9 cellular contexts compared by ENCODE assay signal in genomic region chr12:12839886-12840285, GRCh38. TPM values are rescaled to one million over a fixed set of nuclear protein-coding genes. Genes with fewer than 3 reads are reported as not detected.
A peak's percentile ranks its signal among the peaks of the same experiment; 100 is the strongest.
DNase-seq lines count a peak whose midpoint lies in the region; ATAC-seq and TF ChIP-seq lines count a peak whose summit lies in the region.
"Had no signal": no experiment of that assay in that cellular context is flagged by ENCODE, and none has a peak within 500 bp of the region (broad histone marks: within the 10 kb centered on the region; RNA-seq: fewer than 3 reads in every experiment).

No MANE protein-coding gene starts in this region.

- intact Hi-C loops in upper lobe of right lung (cut with DNase I) = loop anchor here (5.0 kb wide), 1 partner anchor 142 kb away; no protein-coding TSS in a partner anchor

- no peaks in the 10 kb centered on the region for H3K36me3 ChIP-seq in upper lobe of right lung

- TF ChIP-seq CTCF in upper lobe of right lung (IDR thresholded peaks at IDR 0.05) = no peak

- H3K4me3 Mint-ChIP-seq in activated naive CD8-positive, alpha-beta T cell treated with anti-CD3 and anti-CD28 coated beads, Interleukin-2, amount 50 U/mL, for 24 hours = no peak overlapping the region
- H3K4me3 Mint-ChIP-seq in activated naive CD8-positive, alpha-beta T cell treated with anti-CD3 and anti-CD28 coated beads for 36 hours = no peak overlapping the region

- ATAC-seq in activated naive CD8-positive, alpha-beta T cell treated with anti-CD3 and anti-CD28 coated beads, Interleukin-2, amount 50 U/mL, for 24 hours = no peak
- ATAC-seq in upper lobe of right lung = no peak

- peaks cover 13% of the 10 kb centered on the region for H3K36me3 Mint-ChIP-seq in activated naive CD8-positive, alpha-beta T cell treated with anti-CD3 and anti-CD28 coated beads, Interleukin-2, amount 50 U/mL, for 24 hours (ENCODE audit: low read depth)
- peaks cover 11% of the 10 kb centered on the region for H3K36me3 Mint-ChIP-seq in activated naive CD8-positive, alpha-beta T cell treated with anti-CD3 and anti-CD28 coated beads for 36 hours

- H3K9me3 Mint-ChIP-seq in activated naive CD8-positive, alpha-beta T cell treated with anti-CD3 and anti-CD28 coated beads, Interleukin-2, amount 50 U/mL, for 24 hours = no peaks in the 10 kb centered on the region
- no peaks in the 10 kb centered on the region for H3K9me3 Mint-ChIP-seq in activated naive CD8-positive, alpha-beta T cell treated with anti-CD3 and anti-CD28 coated beads for 36 hours

- H3K9me3 ChIP-seq in upper lobe of right lung = no peaks in the 10 kb centered on the region

- peaks cover 19% of the 10 kb centered on the region for H3K4me1 Mint-ChIP-seq in activated naive CD8-positive, alpha-beta T cell treated with anti-CD3 and anti-CD28 coated beads, Interleukin-2, amount 50 U/mL, for 24 hours
- peaks cover 14% of the 10 kb centered on the region for H3K4me1 Mint-ChIP-seq in activated naive CD8-positive, alpha-beta T cell treated with anti-CD3 and anti-CD28 coated beads for 36 hours

- peaks cover 7% of the 10 kb centered on the region for H3K4me1 ChIP-seq in upper lobe of right lung

- H3K27me3 ChIP-seq in upper lobe of right lung = no peaks in the 10 kb centered on the region

- H3K27ac ChIP-seq in upper lobe of right lung = no peak overlapping the region

- H3K27ac Mint-ChIP-seq in activated naive CD8-positive, alpha-beta T cell treated with anti-CD3 and anti-CD28 coated beads, Interleukin-2, amount 50 U/mL, for 24 hours = peak overlapping the region; percentile 1
- no peak overlapping the region for H3K27ac Mint-ChIP-seq in activated naive CD8-positive, alpha-beta T cell treated with anti-CD3 and anti-CD28 coated beads for 36 hours

- DNase-seq in activated naive CD8-positive, alpha-beta T cell treated with anti-CD3 and anti-CD28 coated beads, Interleukin-2, amount 50 U/mL, for 24 hours = no peak
- DNase-seq in activated naive CD8-positive, alpha-beta T cell treated with anti-CD3 and anti-CD28 coated beads for 36 hours = no peak
- DNase-seq in SW480 (ENCODE audit: low spot score) (peak; percentile 86), glomerular visceral epithelial cell (ENCODE audit: extremely low spot score) (peak; percentile 79), upper lobe of right lung (peak; percentile 70), cortex of kidney (lab: John Stamatoyannopoulos, UW) (no peak), NCI-H1436 treated with DMSO at 0.1 percent for 48 hours (lab: John Stamatoyannopoulos, UW) (no peak), hippocampal formation (lab: John Stamatoyannopoulos, UW) (no peak)

- no peak overlapping the region for H3K4me3 ChIP-seq in upper lobe of right lung

- no peaks in the 10 kb centered on the region for H3K27me3 Mint-ChIP-seq in activated naive CD8-positive, alpha-beta T cell treated with anti-CD3 and anti-CD28 coated beads, Interleukin-2, amount 50 U/mL, for 24 hours
- no peaks in the 10 kb centered on the region for H3K27me3 Mint-ChIP-seq in activated naive CD8-positive, alpha-beta T cell treated with anti-CD3 and anti-CD28 coated beads for 36 hours

RNA-seq across cellular contexts. Expression of gene DDX47, which starts 26.7 kb away (rescaled TPM):
- total RNA-seq in activated naive CD8-positive, alpha-beta T cell treated with anti-CD3 and anti-CD28 coated beads for 36 hours = 100 to 1,000 TPM in 1 of 2 experiments, 10 to 100 TPM in 1; 98.5 to 107 TPM
- total RNA-seq in upper lobe of right lung = 59.6 TPM

RNA-seq across cellular contexts. Expression of gene GPRC5A, which starts 51.5 kb away (rescaled TPM):
- total RNA-seq in activated naive CD8-positive, alpha-beta T cell treated with anti-CD3 and anti-CD28 coated beads for 36 hours = under 1 TPM; 0.27 to 0.34 TPM
- total RNA-seq in upper lobe of right lung = 886 TPM
- total RNA-seq: activated CD8-positive, alpha-beta memory T cell treated with anti-CD3 and anti-CD28 coated beads for 36 hours had no signal

RNA-seq across cellular contexts. Expression of gene APOLD1, which starts 54.4 kb away (rescaled TPM):
- 1 to 10 TPM; 2.3 to 3.1 TPM for total RNA-seq in activated naive CD8-positive, alpha-beta T cell treated with anti-CD3 and anti-CD28 coated beads for 36 hours
- total RNA-seq in upper lobe of right lung = 14.4 TPM

Comparison
In these comparisons a context has a peak if more than half of its experiments do, and no peak if none do; other contexts are left out.
1. DNase-seq: peak in SW480 (single experiment), glomerular visceral epithelial cell (single experiment) and upper lobe of right lung (single experiment); none in activated naive CD8-positive, alpha-beta T cell treated with anti-CD3 and anti-CD28 coated beads, Interleukin-2, amount 50 U/mL, for 24 hours (single experiment), activated naive CD8-positive, alpha-beta T cell treated with anti-CD3 and anti-CD28 coated beads for 36 hours (single experiment), cortex of kidney (single experiment), NCI-H1436 treated with DMSO at 0.1 percent for 48 hours (single experiment) and hippocampal formation (0 of 2).
2. RNA of gene GPRC5A, which starts 51.5 kb away (total RNA-seq): 886 TPM in upper lobe of right lung (single experiment); 0.27 to 0.34 TPM in activated naive CD8-positive, alpha-beta T cell treated with anti-CD3 and anti-CD28 coated beads for 36 hours; every median in the first group is over 100 times any median in the second.